8 cellular contexts compared by ENCODE assay signal in genomic region chr7:73520673-73521635, GRCh38. TPM values are rescaled to one million over a fixed set of nuclear protein-coding genes. Genes with fewer than 3 reads are reported as not detected.
DNase-seq lines count a peak whose midpoint lies in the region; ATAC-seq, FAIRE-seq and TF ChIP-seq lines count a peak whose summit lies in the region.

No MANE protein-coding gene starts in this region.

- H3K4me3 ChIP-seq in AG04449 (ENCODE audit: low read depth, low read length): peak overlapping the region; percentile 76
- H3K4me3 ChIP-seq in GM12865 (ENCODE audit: low read depth, low read length): peak overlapping the region; percentile 95
- H3K4me3 ChIP-seq in mesodermal cell (ENCODE audit: extremely low read depth, insufficient read depth, low read length, poor library complexity, severe bottlenecking): peak overlapping the region; percentile 89

- WGBS in mesodermal cell (ENCODE audit: insufficient coverage in 2 of 2), 2 experiments: 2 to 3% methylated on average over 14 to 18 of the region's 36 CpGs

- POLR2A ChIA-PET in AG04449 (lab: Yijun Ruan, JAX): no interaction called here

- CTCF ChIA-PET in AG04449 (lab: Yijun Ruan, JAX): interaction anchor here (0.6 to 1.3 kb wide), 6 partner anchors 9 to 215 kb away, joined by 3 to 4 read pairs (median 3); no protein-coding TSS in a partner anchor

- peaks cover 44% of the 10 kb centered on the region for H3K36me3 ChIP-seq in mesodermal cell (ENCODE audit: control insufficient read depth, insufficient read depth, low read length)

- H3K27ac ChIP-seq in cingulate gyrus (ENCODE audit: low read depth, low read length): peak overlapping the region; percentile 83
- peak overlapping the region; percentile 89 for H3K27ac ChIP-seq in mesodermal cell (ENCODE audit: low read depth, low read length, severe bottlenecking)

- no peaks in the 10 kb centered on the region for H3K9me3 ChIP-seq in mesodermal cell (ENCODE audit: control insufficient read depth, low read length)

- no peak for FAIRE-seq in urothelium cell line (lab: Jason Lieb, UNC)

- no peak for TF ChIP-seq CTCF in AG04449 (IDR thresholded peaks at IDR 0.05; ENCODE audit: insufficient read depth, low read length, missing control alignments)
- no peak for TF ChIP-seq CTCF in GM12865 (IDR thresholded peaks at IDR 0.05; ENCODE audit: insufficient read depth, low read depth, low read length, missing control alignments)

- peaks cover 4% of the 10 kb centered on the region for H3K4me1 ChIP-seq in mesodermal cell (ENCODE audit: control insufficient read depth, insufficient read depth, low read length, poor library complexity, severe bottlenecking)

- DNase-seq in AG04449 (ENCODE audit: low read depth, low spot score) (no peak), GM12865 (ENCODE audit: low read depth) (peak; percentile 31), OCI-M1 (lab: John Stamatoyannopoulos, UW) (peak; percentile 65), urothelium cell line (ENCODE audit: low spot score) (peak; percentile 19), Ammon's horn (ENCODE audit: low spot score) (no peak)

- no peak for ATAC-seq in HG02642 (IDR thresholded peaks at IDR 0.05; ENCODE audit: poor library complexity, unreplicated experiment)

RNA-seq across cellular contexts. Expression of gene BAZ1B, which starts 1.1 kb away (rescaled TPM):
- polyA plus RNA-seq in mesodermal cell (2013, experiment 1 of 2): 46.9 TPM
- 50.9 TPM for polyA plus RNA-seq in mesodermal cell (2013, experiment 2 of 2)

RNA-seq across cellular contexts. Expression of gene BCL7B, which starts 36.5 kb away (rescaled TPM):
- polyA plus RNA-seq in mesodermal cell (2013, experiment 1 of 2): 33.3 TPM
- 22.8 TPM for polyA plus RNA-seq in mesodermal cell (2013, experiment 2 of 2)

RNA-seq across cellular contexts. Expression of gene TBL2, which starts 57.4 kb away (rescaled TPM):
- polyA plus RNA-seq in mesodermal cell (2013, experiment 1 of 2): 48.8 TPM
- polyA plus RNA-seq in mesodermal cell (2013, experiment 2 of 2): 47.6 TPM

Comparison
In these comparisons a context has a peak if more than half of its experiments do, and no peak if none do; other contexts are left out.
1. DNase-seq: peak in GM12865 (single experiment), OCI-M1 (single experiment) and urothelium cell line (single experiment); none in AG04449 (single experiment) and Ammon's horn (single experiment).
2. Peak in every context shown above with its lines, with median percentiles within 50 percentile points of each other: H3K4me3 ChIP-seq.